ENCODE assay signal across 14 cellular contexts in genomic region chr2:85862426-85862825, GRCh38. TPM values are rescaled to one million over a fixed set of nuclear protein-coding genes. Genes with fewer than 3 reads are reported as not detected.
DNase-seq lines count a peak whose midpoint lies in the region; ATAC-seq, FAIRE-seq and TF ChIP-seq lines count a peak whose summit lies in the region.
"Had no signal": no experiment of that assay in that cellular context is flagged by ENCODE, and none has a peak within 500 bp of the region (broad histone marks: within the 10 kb centered on the region; RNA-seq: fewer than 3 reads in every experiment).

No MANE protein-coding gene starts in this region.

- no peaks in the 10 kb centered on the region for H3K79me2 ChIP-seq in GM12878 (ENCODE audit: control insufficient read depth, insufficient read depth, low read length)

- H2AFZ ChIP-seq in GM12878 (ENCODE audit: control insufficient read depth, low read depth, low read length): no peak overlapping the region

- peak; percentile 60 for DNase-seq in activated T-cell treated with anti-CD3 and anti-CD28 coated beads, Interleukin-2, amount 50 U/mL, for 1 hour
- DNase-seq in activated T-cell treated with anti-CD3 and anti-CD28 coated beads for 4 hours: no peak
- no peak for DNase-seq in activated B cell treated with CpG ODN at 0.5 μM for 24 hours
- no peak for DNase-seq in GM12878 (ENCODE audit: low read depth, low spot score)
- peak; percentile 12 to 54 for DNase-seq in stimulated activated CD8-positive, alpha-beta memory T cell treated with anti-CD3 and anti-CD28 coated beads, Interleukin-7, amount 100 ng/mL, for 4 hours (ENCODE audit: low read depth in 2 of 2)
- DNase-seq in pons (ENCODE audit: low spot score): no peak
- no peak for DNase-seq in endodermal cell
- DNase-seq: colonic mucosa, DMS 273 treated with DMSO at 0.1 percent for 48 hours, NCI-H1930, SHP77 treated with DMSO at 0.1 percent for 48 hours had no signal

- H3K4me3 ChIP-seq in GM12878 (no peak overlapping the region), endodermal cell (ENCODE audit: low read length) (no peak overlapping the region)
- H3K4me3 ChIP-seq: colonic mucosa, vagina had no signal

- in situ Hi-C loops in GM12878 (cut with MboI): no loop called here

- H3K4me3 Mint-ChIP-seq in activated B cell treated with CpG ODN at 0.5 μM for 24 hours: no peak overlapping the region
- H3K4me3 Mint-ChIP-seq in endodermal cell: no peak overlapping the region

- H3K27me3 ChIP-seq in GM12878 (replicated peaks in 1 of 2; ENCODE audit: control insufficient read depth in 2 of 2, insufficient read depth in 2 of 2, low read length in 1 of 2) (peaks cover 0 to 3% of the 10 kb centered on the region in 2 experiments; a peak in 1 of 4 replicates), endodermal cell (ENCODE audit: control insufficient read depth, insufficient read depth, low read length, poor library complexity, severe bottlenecking) (no peaks in the 10 kb centered on the region)
- H3K27me3 ChIP-seq: colonic mucosa, vagina had no signal

- no peaks in the 10 kb centered on the region for H3K27me3 Mint-ChIP-seq in activated B cell treated with CpG ODN at 0.5 μM for 24 hours
- no peaks in the 10 kb centered on the region for H3K27me3 Mint-ChIP-seq in endodermal cell (ENCODE audit: insufficient read depth)
- H3K27me3 Mint-ChIP-seq: activated naive CD8-positive, alpha-beta T cell had no signal

- H3K4me1 Mint-ChIP-seq in activated B cell treated with CpG ODN at 0.5 μM for 24 hours: peaks cover 74% of the 10 kb centered on the region
- H3K4me1 Mint-ChIP-seq in endodermal cell: no peaks in the 10 kb centered on the region

- no peak for TF ChIP-seq EP300 in GM12878 (IDR thresholded peaks at IDR 0.05; ENCODE audit: borderline replicate concordance in 1 of 2, control insufficient read depth in 1 of 2, low read depth in 2 of 2, low read length in 2 of 2)

- POLR2A ChIA-PET in activated B cell treated with CpG ODN at 0.5 μM for 24 hours (lab: Charles Lee) (interaction anchor here (3.5 kb wide), 1 partner anchor 9 kb away, joined by 24 read pairs; no protein-coding TSS in a partner anchor), GM12878 (lab: Charles Lee) (interaction anchor here (0.8 to 1.4 kb wide), 2 partner anchors 11 to 21 kb away, joined by 3 to 4 read pairs; no protein-coding TSS in a partner anchor)

- FAIRE-seq in GM12878 (lab: Jason Lieb, UNC): no peak

- H3K9ac ChIP-seq in GM12878 (ENCODE audit: control insufficient read depth, insufficient read depth, low read length): no peak overlapping the region
- no peak overlapping the region for H3K9ac ChIP-seq in endodermal cell (ENCODE audit: extremely low read depth, low read length, poor library complexity, severe bottlenecking)

- no peak for TF ChIP-seq CTCF in activated B cell treated with CpG ODN at 0.5 μM for 24 hours (IDR thresholded peaks at IDR 0.05)
- no peak for TF ChIP-seq CTCF in GM12878 (IDR thresholded peaks at IDR 0.05 in 2 of 3, conservative IDR thresholded peaks at IDR 0.05 in 1 of 3; ENCODE audit: control insufficient read depth in 2 of 3, extremely low read depth in 1 of 3, insufficient read depth in 1 of 3, low read depth in 3 of 3, low read length in 3 of 3)
- TF ChIP-seq CTCF in endodermal cell (conservative IDR thresholded peaks at IDR 0.05): no peak

- BruUV-seq in GM12878 (replicated peaks; lab: Mats Ljungman, UMichigan): no TSS peak

- H3K27ac ChIP-seq in GM12878 (ENCODE audit: control insufficient read depth, insufficient read depth) (no peak overlapping the region), endodermal cell (ENCODE audit: low read depth, low read length) (no peak overlapping the region)
- H3K27ac ChIP-seq: colonic mucosa, vagina had no signal

- no peaks in the 10 kb centered on the region for H3K9me3 ChIP-seq in GM12878 (replicated peaks; ENCODE audit: control insufficient read depth, insufficient read depth, low read length)
- no peaks in the 10 kb centered on the region for H3K9me3 ChIP-seq in endodermal cell (ENCODE audit: control insufficient read depth, low read length)
- H3K9me3 ChIP-seq: colonic mucosa, vagina had no signal

- H3K9me3 Mint-ChIP-seq in activated B cell treated with CpG ODN at 0.5 μM for 24 hours (no peaks in the 10 kb centered on the region), endodermal cell (no peaks in the 10 kb centered on the region)

- no peaks in the 10 kb centered on the region for H4K20me1 ChIP-seq in GM12878 (ENCODE audit: control insufficient read depth, insufficient read depth)

- H3K4me1 ChIP-seq in GM12878 (ENCODE audit: control insufficient read depth, insufficient read depth, low read length) (peaks cover 26% of the 10 kb centered on the region), endodermal cell (ENCODE audit: control insufficient read depth, insufficient read depth, low read length) (no peaks in the 10 kb centered on the region)
- H3K4me1 ChIP-seq: colonic mucosa, vagina had no signal

- intact Hi-C loops in activated B cell treated with CpG ODN at 0.5 μM for 24 hours (cut with micrococcal nuclease): no loop called here
- intact Hi-C loops in GM12878 (cut with micrococcal nuclease; ENCODE audit: unreplicated experiment): no loop called here

- H3K36me3 ChIP-seq in GM12878 (ENCODE audit: control insufficient read depth in 2 of 2, insufficient read depth in 2 of 2, low read length in 1 of 2): peaks cover 0 to 5% of the 10 kb centered on the region in 2 experiments; a peak in 2 of 4 replicates
- H3K36me3 ChIP-seq in endodermal cell (ENCODE audit: control insufficient read depth, insufficient read depth, low read length): peaks cover 57% of the 10 kb centered on the region
- H3K36me3 ChIP-seq: colonic mucosa, vagina had no signal

- no peak overlapping the region for H3K4me2 ChIP-seq in GM12878 (ENCODE audit: control insufficient read depth, insufficient read depth)

- H3K27ac Mint-ChIP-seq in activated B cell treated with CpG ODN at 0.5 μM for 24 hours (peak overlapping the region; percentile 80), endodermal cell (no peak overlapping the region)

- no peak for TF ChIP-seq POLR2A in GM12878 (IDR thresholded peaks at IDR 0.05; ENCODE audit: low read depth, low read length)

- WGBS in GM12878 (ENCODE audit: insufficient coverage, insufficient replicate concordance, low lambda C conversion rate, missing lambda C conversion rate): 56% methylated on average over 5 of the region's 5 CpGs
- WGBS in endodermal cell (ENCODE audit: insufficient coverage in 1 of 2, insufficient read length in 1 of 2), 2 experiments: 99 to 100% methylated on average over 1 to 4 of the region's 5 CpGs

- TF ChIP-seq RAD21 in GM12878 (IDR thresholded peaks at IDR 0.05; ENCODE audit: insufficient read depth, low read depth, low read length): no peak

- RAD21 ChIA-PET in GM12878 (lab: Charles Lee; ENCODE audit: unreplicated experiment): interaction anchor here (1.2 to 6.1 kb wide), 3 partner anchors 9 to 218 kb away, joined by 3 to 59 read pairs (median 41); partner anchors contain the start of gene ST3GAL5

- SMC1A ChIA-PET in GM12878 (lab: Charles Lee; ENCODE audit: uncharacterized antibody, unreplicated experiment): interaction anchor here (0.9 to 6.3 kb wide), 5 partner anchors 9 to 175 kb away, joined by 3 to 112 read pairs (median 19); partner anchors contain the start of gene ST3GAL5

- CTCF ChIA-PET in activated B cell treated with CpG ODN at 0.5 μM for 24 hours (lab: Charles Lee): interaction anchor here (0.6 kb wide), 2 partner anchors 27 to 174 kb away, joined by 3 read pairs; partner anchors contain the start of gene ST3GAL5
- CTCF ChIA-PET in GM12878 (lab: Yijun Ruan, JAX): interaction anchor here (1.2 to 6.6 kb wide), 2 partner anchors 27 to 34 kb away, joined by 3 to 62 read pairs; partner anchors contain the start of gene ST3GAL5

- ATAC-seq in activated B cell treated with CpG ODN at 0.5 μM for 24 hours (ENCODE audit: low read depth) (peak; percentile 43), GM12878 (peak; percentile 41), HG03175 (IDR thresholded peaks at IDR 0.05; ENCODE audit: unreplicated experiment) (no peak)

- H3K36me3 Mint-ChIP-seq in activated B cell treated with CpG ODN at 0.5 μM for 24 hours (ENCODE audit: low read depth) (peaks cover 66% of the 10 kb centered on the region), endodermal cell (ENCODE audit: low read depth) (peaks cover 35% of the 10 kb centered on the region)

TF ChIP-seq in GM12878, 131 proteins besides CTCF, POLR2A, EP300 and RAD21 (continues in another document):
- TF ChIP-seq CREB1 (IDR thresholded peaks at IDR 0.05; ENCODE audit: low read depth) (peak; percentile 40; the same call in 1 of the 2 replicates), BCL11A (IDR thresholded peaks at IDR 0.05; ENCODE audit: low read depth, low read length) (no peak), ATF7 (IDR thresholded peaks at IDR 0.05; ENCODE audit: low read depth) (peak; percentile 88), ZNF622 (IDR thresholded peaks at IDR 0.05) (no peak), CREM (IDR thresholded peaks at IDR 0.05; ENCODE audit: low read depth) (peak; percentile 68), POU2F2 (IDR thresholded peaks at IDR 0.05; ENCODE audit: borderline replicate concordance, low read depth, low read length) (no peak)

RNA-seq across cellular contexts. Expression of gene ST3GAL5, which starts 26.4 kb away (rescaled TPM):
- 56.4 and 70.7 TPM in 2 replicates for total RNA-seq in activated B cell treated with CpG ODN at 0.5 μM for 24 hours
- 208 and 222 TPM in 2 replicates for total RNA-seq in GM12878 (2013; cell fraction: nucleolus; rRNA removed)
- total RNA-seq in GM12878 (2014; rRNA removed): 11.0 and 12.0 TPM in 2 replicates
- 10.7 and 12.0 TPM in 2 replicates for total RNA-seq in GM12878 (2014; rRNA removed; fragmentation: Illumina TruSeq; extraction: Trizol)
- 9.7 and 11.4 TPM in 2 replicates for total RNA-seq in GM12878 (2021)
- polyA plus RNA-seq in GM12878 (2011; ENCODE audit: low read depth): 3.8 TPM
- 60.9 and 76.3 TPM in 2 replicates for polyA plus RNA-seq in GM12878 (2011; rRNA removed)
- polyA plus RNA-seq in GM12878 (2011; cell fraction: cytosol; rRNA removed): 31.9 and 36.9 TPM in 2 replicates
- 55.5 and 60.3 TPM in 2 replicates for polyA plus RNA-seq in GM12878 (2011; cell fraction: nucleus; rRNA removed)
- 4.4 and 5.5 TPM in 2 replicates for polyA plus RNA-seq in GM12878 (2012)
- 11.3 and 13.5 TPM in 2 replicates for polyA plus RNA-seq in GM12878 (2014; fragmentation: Illumina TruSeq; extraction: Trizol)
- 1 to 10 TPM; 5.6 to 7.5 TPM for polyA plus RNA-seq in GM12878 (2014; fragmentation: Nextera tagmentation; extraction: Ambion mirVana)
- 8.4 and 9.6 TPM in 2 replicates for polyA plus RNA-seq in GM12878 (2014; rRNA removed)
- polyA plus RNA-seq in GM12878 (2016; fragmentation: Nextera tagmentation; extraction: Ambion mirVana): 1 to 10 TPM; 5.2 to 6.3 TPM
- 62.2 and 83.2 TPM in 2 replicates for polyA minus RNA-seq in GM12878 (2011; rRNA and poly(A)+ RNA removed)
- polyA minus RNA-seq in GM12878 (2011; cell fraction: cytosol; rRNA and poly(A)+ RNA removed): 13.5 and 18.3 TPM in 2 replicates
- 42.6 and 63.8 TPM in 2 replicates for polyA minus RNA-seq in GM12878 (2011; cell fraction: nucleus; rRNA and poly(A)+ RNA removed)
- total RNA-seq in endodermal cell: 10 to 100 TPM; 26.6 to 27.4 TPM
- polyA plus RNA-seq in endodermal cell (2013, experiment 1 of 2): 15.1 TPM
- polyA plus RNA-seq in endodermal cell (2013, experiment 2 of 2): 15.8 TPM

Comparison
In these comparisons a context has a peak if more than half of its experiments do, and no peak if none do; other contexts are left out.
1. DNase-seq: peak in activated T-cell treated with anti-CD3 and anti-CD28 coated beads, Interleukin-2, amount 50 U/mL, for 1 hour (single experiment) and stimulated activated CD8-positive, alpha-beta memory T cell treated with anti-CD3 and anti-CD28 coated beads, Interleukin-7, amount 100 ng/mL, for 4 hours (2 of 2); none in activated T-cell treated with anti-CD3 and anti-CD28 coated beads for 4 hours (single experiment), activated B cell treated with CpG ODN at 0.5 μM for 24 hours (single experiment), GM12878 (single experiment), pons (single experiment) and endodermal cell (single experiment).